In genomic region chr11:70180906-70181305, GRCh38 we compare ENCODE assay signal across 37 cellular contexts.
"Had no signal": no experiment of that assay in that cellular context is flagged by ENCODE, and none has a peak within 500 bp of the region (broad histone marks: within the 10 kb centered on the region; RNA-seq: fewer than 3 reads in every experiment).

No MANE protein-coding gene starts in this region.

- H3K36me3 ChIP-seq: adrenal gland, brain microvascular endothelial cell, cardiac muscle cell had no signal

- H3K27me3 Mint-ChIP-seq: activated CD4-positive, alpha-beta T cell treated with anti-CD3 and anti-CD28 coated beads, Interleukin-2, amount 10 ng/mL, durations not matched to agents 24 days and 14 days; activated CD8-positive, alpha-beta T cell treated with anti-CD3 and anti-CD28 coated beads for 36 hours; activated naive CD8-positive, alpha-beta T cell treated with anti-CD3 and anti-CD28 coated beads for 36 hours; activated T-helper 17 cell treated with anti-CD3 and anti-CD28 coated beads, Interleukin-2, amount 50 U/mL, for 72 hours had no signal

- ATAC-seq: activated CD8-positive, alpha-beta T cell treated with anti-CD3 and anti-CD28 coated beads for 36 hours; activated naive CD4-positive, alpha-beta T cell treated with anti-CD3 and anti-CD28 coated beads, Interleukin-2, amount 50 U/mL, for 72 hours; activated T-cell treated with anti-CD3 and anti-CD28 coated beads, Interleukin-2, amount 50 U/mL, for 4 hours; activated T-cell treated with anti-CD3 and anti-CD28 coated beads, Interleukin-2, amount 50 U/mL, for 72 hours; activated T-helper 17 cell treated with anti-CD3 and anti-CD28 coated beads, Interleukin-2, amount 50 U/mL, for 72 hours; body of pancreas had no signal

- H3K9me3 Mint-ChIP-seq: activated B cell treated with CpG ODN at 0.5 μM for 24 hours; activated CD4-positive, alpha-beta memory T cell treated with anti-CD3 and anti-CD28 coated beads for 36 hours; activated CD4-positive, alpha-beta T cell treated with anti-CD3 and anti-CD28 coated beads, Interleukin-2, amount 10 ng/mL, durations not matched to agents 24 days and 14 days; activated CD8-positive, alpha-beta T cell treated with anti-CD3 and anti-CD28 coated beads for 36 hours; activated naive CD4-positive, alpha-beta T cell treated with anti-CD3 and anti-CD28 coated beads for 36 hours; activated naive CD4-positive, alpha-beta T cell treated with anti-CD3 and anti-CD28 coated beads, Interleukin-2, amount 50 U/mL, for 72 hours; activated naive CD8-positive, alpha-beta T cell treated with anti-CD3 and anti-CD28 coated beads for 36 hours; activated T-cell treated with anti-CD3 and anti-CD28 coated beads, Interleukin-2, amount 50 U/mL, for 4 hours; activated T-cell treated with anti-CD3 and anti-CD28 coated beads, Interleukin-2, amount 50 U/mL, for 72 hours; activated T-helper 1 cell treated with anti-CD3 and anti-CD28 coated beads, Interleukin-12 subunit alpha, Interleukin-12 subunit beta, Interleukin-2, Interleukin-4 antibody, amounts not matched to agents 30 ng/mL and 10 ng/mL and 1 ng/mL, durations not matched to agents 14 hours and 24 hours and 36 hours; activated T-helper 17 cell treated with anti-CD3 and anti-CD28 coated beads, Interleukin-2, amount 50 U/mL, for 72 hours; central memory CD8-positive, alpha-beta T cell; T-helper 1 cell treated with Interleukin-12 subunit alpha and Interleukin-12 subunit beta and Interleukin-4 antibody, amounts not matched to agents 30 μg/mL and 1 μg/mL, for 36 hours; T-helper 2 cell treated with Interferon-gamma antibody and Interleukin-4, amounts not matched to agents 5 μg/mL and 100 μg/mL, for 36 hours had no signal

- H3K4me1 Mint-ChIP-seq: activated B cell treated with CpG ODN at 0.5 μM for 24 hours; activated CD4-positive, alpha-beta T cell treated with anti-CD3 and anti-CD28 coated beads, Interleukin-2, amount 10 ng/mL, durations not matched to agents 24 days and 14 days; activated naive CD8-positive, alpha-beta T cell treated with anti-CD3 and anti-CD28 coated beads for 36 hours; activated T-helper 17 cell treated with anti-CD3 and anti-CD28 coated beads, Interleukin-2, amount 50 U/mL, for 72 hours; central memory CD8-positive, alpha-beta T cell had no signal

- H3K36me3 Mint-ChIP-seq: activated CD4-positive, alpha-beta memory T cell treated with anti-CD3 and anti-CD28 coated beads for 36 hours; activated naive CD4-positive, alpha-beta T cell treated with anti-CD3 and anti-CD28 coated beads, Interleukin-2, amount 50 U/mL, for 72 hours; activated naive CD8-positive, alpha-beta T cell treated with anti-CD3 and anti-CD28 coated beads for 36 hours had no signal

- H3K4me3 ChIP-seq: adrenal gland, body of pancreas, cardiac muscle cell had no signal

- H3K27ac Mint-ChIP-seq: activated B cell treated with CpG ODN at 0.5 μM for 24 hours; activated CD4-positive, alpha-beta memory T cell treated with anti-CD3 and anti-CD28 coated beads for 36 hours; activated CD4-positive, alpha-beta T cell treated with anti-CD3 and anti-CD28 coated beads, Interleukin-2, amount 10 ng/mL, durations not matched to agents 24 days and 14 days; activated CD8-positive, alpha-beta T cell treated with anti-CD3 and anti-CD28 coated beads for 36 hours; activated naive CD4-positive, alpha-beta T cell treated with anti-CD3 and anti-CD28 coated beads for 36 hours; activated T-cell treated with anti-CD3 and anti-CD28 coated beads, Interleukin-2, amount 50 U/mL, for 72 hours; activated T-helper 1 cell treated with anti-CD3 and anti-CD28 coated beads, Interleukin-12 subunit alpha, Interleukin-12 subunit beta, Interleukin-2, Interleukin-4 antibody, amounts not matched to agents 30 ng/mL and 10 ng/mL and 1 ng/mL, durations not matched to agents 14 hours and 24 hours and 36 hours; activated T-helper 17 cell treated with anti-CD3 and anti-CD28 coated beads, Interleukin-2, amount 50 U/mL, for 72 hours; T-helper 1 cell treated with Interleukin-12 subunit alpha and Interleukin-12 subunit beta and Interleukin-4 antibody, amounts not matched to agents 30 μg/mL and 1 μg/mL, for 36 hours; T-helper 2 cell treated with Interferon-gamma antibody and Interleukin-4, amounts not matched to agents 5 μg/mL and 100 μg/mL, for 36 hours had no signal

- H3K9me3 ChIP-seq: adrenal gland, body of pancreas had no signal

- H3K27me3 ChIP-seq: adrenal gland, body of pancreas, brain microvascular endothelial cell, cardiac muscle cell had no signal

- H3K4me3 Mint-ChIP-seq: activated B cell treated with CpG ODN at 0.5 μM for 24 hours; activated CD4-positive, alpha-beta memory T cell treated with anti-CD3 and anti-CD28 coated beads for 36 hours; activated CD4-positive, alpha-beta T cell treated with anti-CD3 and anti-CD28 coated beads, Interleukin-2, amount 10 ng/mL, durations not matched to agents 24 days and 14 days; activated CD8-positive, alpha-beta T cell treated with anti-CD3 and anti-CD28 coated beads for 36 hours; activated naive CD4-positive, alpha-beta T cell treated with anti-CD3 and anti-CD28 coated beads for 36 hours; activated naive CD8-positive, alpha-beta T cell treated with anti-CD3 and anti-CD28 coated beads for 36 hours; activated T-cell treated with anti-CD3 and anti-CD28 coated beads, Interleukin-2, amount 50 U/mL, for 4 hours; activated T-cell treated with anti-CD3 and anti-CD28 coated beads, Interleukin-2, amount 50 U/mL, for 72 hours; activated T-helper 1 cell treated with anti-CD3 and anti-CD28 coated beads, Interleukin-12 subunit alpha, Interleukin-12 subunit beta, Interleukin-2, Interleukin-4 antibody, amounts not matched to agents 30 ng/mL and 10 ng/mL and 1 ng/mL, durations not matched to agents 14 hours and 24 hours and 36 hours; activated T-helper 17 cell treated with anti-CD3 and anti-CD28 coated beads, Interleukin-2, amount 50 U/mL, for 72 hours; central memory CD8-positive, alpha-beta T cell; T-helper 1 cell treated with Interleukin-12 subunit alpha and Interleukin-12 subunit beta and Interleukin-4 antibody, amounts not matched to agents 30 μg/mL and 1 μg/mL, for 36 hours; T-helper 2 cell treated with Interferon-gamma antibody and Interleukin-4, amounts not matched to agents 5 μg/mL and 100 μg/mL, for 36 hours had no signal

- DNase-seq: activated B cell treated with CpG ODN at 0.5 μM for 24 hours; activated CD4-positive, alpha-beta memory T cell treated with anti-CD3 and anti-CD28 coated beads for 36 hours; activated CD4-positive, alpha-beta T cell treated with anti-CD3 and anti-CD28 coated beads for 4 hours; activated CD4-positive, alpha-beta T cell treated with anti-CD3 and anti-CD28 coated beads, Interleukin-2, amount 10 ng/mL, durations not matched to agents 24 days and 14 days; activated CD4-positive, alpha-beta T cell treated with anti-CD3 and anti-CD28 coated beads, Interleukin-2, amount 50 U/mL, for 1 hour; activated CD4-positive, alpha-beta T cell treated with anti-CD3 and anti-CD28 coated beads, Interleukin-2, amount 50 U/mL, for 4 hours; activated CD4-positive, CD25-positive, alpha-beta regulatory T cell treated with anti-CD3 and anti-CD28 coated beads, Interleukin-2, amount 50 U/mL, for 72 hours; activated CD8-positive, alpha-beta memory T cell treated with anti-CD3 and anti-CD28 coated beads, Interleukin-2, amount 50 U/mL, for 4 hours; activated CD8-positive, alpha-beta T cell treated with anti-CD3 and anti-CD28 coated beads for 36 hours; activated effector memory CD4-positive, alpha-beta T cell treated with anti-CD3 and anti-CD28 coated beads, Interleukin-2, amount 50 U/mL, for 16 hours; activated gamma-delta T cell treated with Interleukin-2 at 50 U/mL for 16 hours; activated naive CD4-positive, alpha-beta T cell; activated naive CD4-positive, alpha-beta T cell treated with anti-CD3 and anti-CD28 coated beads for 36 hours; activated naive CD4-positive, alpha-beta T cell treated with anti-CD3 and anti-CD28 coated beads, Interleukin-2, amount 50 U/mL, for 16 hours; activated naive CD8-positive, alpha-beta T cell treated with anti-CD3 and anti-CD28 coated beads for 36 hours; activated T-cell treated with anti-CD3 and anti-CD28 coated beads for 4 hours; activated T-cell treated with anti-CD3 and anti-CD28 coated beads, Interleukin-2, amount 50 U/mL, for 1 hour; activated T-cell treated with anti-CD3 and anti-CD28 coated beads, Interleukin-2, amount 50 U/mL, for 4 hours; activated T-cell treated with anti-CD3 and anti-CD28 coated beads, Interleukin-2, amount 50 U/mL, for 72 hours; adrenal gland; amniotic stem cell; aorta; body of pancreas; brain microvascular endothelial cell; caudate nucleus; cerebellar nuclear complex; T-helper 1 cell; T-helper 2 cell; T-helper 9 cell had no signal

- H3K4me1 ChIP-seq: adrenal gland, body of pancreas had no signal

- H3K27ac ChIP-seq: adrenal gland, body of pancreas, brain microvascular endothelial cell, cardiac muscle cell, VCaP had no signal
